2 cellular contexts compared by ENCODE assay signal in the genomic region with DNA sequence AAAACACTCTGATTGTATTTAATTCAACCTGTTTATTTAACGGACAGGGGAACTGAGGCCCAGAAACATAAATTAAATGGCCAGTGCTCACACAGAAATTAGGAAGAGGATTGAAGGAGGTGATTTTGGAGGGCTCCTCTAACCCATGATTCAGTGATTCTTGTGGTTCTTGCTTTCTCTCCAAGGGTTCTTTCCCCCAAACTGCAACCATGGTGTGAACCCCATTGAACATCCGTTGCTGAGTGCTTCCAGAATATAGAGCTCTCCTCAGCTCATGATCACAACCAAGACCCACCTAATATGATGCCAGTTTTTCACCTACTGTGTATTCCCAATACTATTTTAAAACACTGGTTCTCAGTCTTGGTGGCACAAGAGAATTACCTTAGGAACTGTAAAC.
TF ChIP-seq lines count a peak whose summit lies in the region.

No MANE protein-coding gene starts in this region.

TF ChIP-seq in liver, 16 proteins besides CTCF, POLR2A, EP300 and RAD21 (continued from another document):
- TF ChIP-seq, protein P1, sequence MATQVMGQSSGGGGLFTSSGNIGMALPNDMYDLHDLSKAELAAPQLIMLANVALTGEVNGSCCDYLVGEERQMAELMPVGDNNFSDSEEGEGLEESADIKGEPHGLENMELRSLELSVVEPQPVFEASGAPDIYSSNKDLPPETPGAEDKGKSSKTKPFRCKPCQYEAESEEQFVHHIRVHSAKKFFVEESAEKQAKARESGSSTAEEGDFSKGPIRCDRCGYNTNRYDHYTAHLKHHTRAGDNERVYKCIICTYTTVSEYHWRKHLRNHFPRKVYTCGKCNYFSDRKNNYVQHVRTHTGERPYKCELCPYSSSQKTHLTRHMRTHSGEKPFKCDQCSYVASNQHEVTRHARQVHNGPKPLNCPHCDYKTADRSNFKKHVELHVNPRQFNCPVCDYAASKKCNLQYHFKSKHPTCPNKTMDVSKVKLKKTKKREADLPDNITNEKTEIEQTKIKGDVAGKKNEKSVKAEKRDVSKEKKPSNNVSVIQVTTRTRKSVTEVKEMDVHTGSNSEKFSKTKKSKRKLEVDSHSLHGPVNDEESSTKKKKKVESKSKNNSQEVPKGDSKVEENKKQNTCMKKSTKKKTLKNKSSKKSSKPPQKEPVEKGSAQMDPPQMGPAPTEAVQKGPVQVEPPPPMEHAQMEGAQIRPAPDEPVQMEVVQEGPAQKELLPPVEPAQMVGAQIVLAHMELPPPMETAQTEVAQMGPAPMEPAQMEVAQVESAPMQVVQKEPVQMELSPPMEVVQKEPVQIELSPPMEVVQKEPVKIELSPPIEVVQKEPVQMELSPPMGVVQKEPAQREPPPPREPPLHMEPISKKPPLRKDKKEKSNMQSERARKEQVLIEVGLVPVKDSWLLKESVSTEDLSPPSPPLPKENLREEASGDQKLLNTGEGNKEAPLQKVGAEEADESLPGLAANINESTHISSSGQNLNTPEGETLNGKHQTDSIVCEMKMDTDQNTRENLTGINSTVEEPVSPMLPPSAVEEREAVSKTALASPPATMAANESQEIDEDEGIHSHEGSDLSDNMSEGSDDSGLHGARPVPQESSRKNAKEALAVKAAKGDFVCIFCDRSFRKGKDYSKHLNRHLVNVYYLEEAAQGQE (IDR thresholded peaks at IDR 0.05): no peak
- TF ChIP-seq RXRA (IDR thresholded peaks at IDR 0.05): no peak
- TF ChIP-seq TAF1 (conservative IDR thresholded peaks at IDR 0.05): no peak
- TF ChIP-seq HNF4A (conservative IDR thresholded peaks at IDR 0.05): no peak
- no peak for TF ChIP-seq FOXA2 (IDR thresholded peaks at IDR 0.05)
- TF ChIP-seq YY1 (IDR thresholded peaks at IDR 0.05): no peak
- TF ChIP-seq, protein P2, sequence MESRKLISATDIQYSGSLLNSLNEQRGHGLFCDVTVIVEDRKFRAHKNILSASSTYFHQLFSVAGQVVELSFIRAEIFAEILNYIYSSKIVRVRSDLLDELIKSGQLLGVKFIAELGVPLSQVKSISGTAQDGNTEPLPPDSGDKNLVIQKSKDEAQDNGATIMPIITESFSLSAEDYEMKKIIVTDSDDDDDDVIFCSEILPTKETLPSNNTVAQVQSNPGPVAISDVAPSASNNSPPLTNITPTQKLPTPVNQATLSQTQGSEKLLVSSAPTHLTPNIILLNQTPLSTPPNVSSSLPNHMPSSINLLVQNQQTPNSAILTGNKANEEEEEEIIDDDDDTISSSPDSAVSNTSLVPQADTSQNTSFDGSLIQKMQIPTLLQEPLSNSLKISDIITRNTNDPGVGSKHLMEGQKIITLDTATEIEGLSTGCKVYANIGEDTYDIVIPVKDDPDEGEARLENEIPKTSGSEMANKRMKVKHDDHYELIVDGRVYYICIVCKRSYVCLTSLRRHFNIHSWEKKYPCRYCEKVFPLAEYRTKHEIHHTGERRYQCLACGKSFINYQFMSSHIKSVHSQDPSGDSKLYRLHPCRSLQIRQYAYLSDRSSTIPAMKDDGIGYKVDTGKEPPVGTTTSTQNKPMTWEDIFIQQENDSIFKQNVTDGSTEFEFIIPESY (IDR thresholded peaks at IDR 0.05): no peak
- no peak for TF ChIP-seq JUND (IDR thresholded peaks at IDR 0.05)
- TF ChIP-seq ATF3 (IDR thresholded peaks at IDR 0.05): no peak
- TF ChIP-seq SP1 (IDR thresholded peaks at IDR 0.05): no peak
- TF ChIP-seq HNF4G (IDR thresholded peaks at IDR 0.05): no peak
- no peak for TF ChIP-seq FOXA1 (IDR thresholded peaks at IDR 0.05)

TF ChIP-seq in HepG2, 621 proteins besides CTCF, POLR2A, EP300 and RAD21 (continued from another document):
- TF ChIP-seq PATZ1 (CRISPR knock-in tag; IDR thresholded peaks at IDR 0.05): no peak
- no peak for TF ChIP-seq PRMT3 (CRISPR knock-in tag; IDR thresholded peaks at IDR 0.05; ENCODE audit: borderline replicate concordance, low read depth)
- TF ChIP-seq, protein P3, sequence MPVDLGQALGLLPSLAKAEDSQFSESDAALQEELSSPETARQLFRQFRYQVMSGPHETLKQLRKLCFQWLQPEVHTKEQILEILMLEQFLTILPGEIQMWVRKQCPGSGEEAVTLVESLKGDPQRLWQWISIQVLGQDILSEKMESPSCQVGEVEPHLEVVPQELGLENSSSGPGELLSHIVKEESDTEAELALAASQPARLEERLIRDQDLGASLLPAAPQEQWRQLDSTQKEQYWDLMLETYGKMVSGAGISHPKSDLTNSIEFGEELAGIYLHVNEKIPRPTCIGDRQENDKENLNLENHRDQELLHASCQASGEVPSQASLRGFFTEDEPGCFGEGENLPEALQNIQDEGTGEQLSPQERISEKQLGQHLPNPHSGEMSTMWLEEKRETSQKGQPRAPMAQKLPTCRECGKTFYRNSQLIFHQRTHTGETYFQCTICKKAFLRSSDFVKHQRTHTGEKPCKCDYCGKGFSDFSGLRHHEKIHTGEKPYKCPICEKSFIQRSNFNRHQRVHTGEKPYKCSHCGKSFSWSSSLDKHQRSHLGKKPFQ (CRISPR knock-in tag; IDR thresholded peaks at IDR 0.05; ENCODE audit: insufficient replicate concordance): no peak
- TF ChIP-seq GMEB1 (CRISPR knock-in tag; IDR thresholded peaks at IDR 0.05; ENCODE audit: borderline replicate concordance): no peak
- TF ChIP-seq ZNF772 (CRISPR knock-in tag; IDR thresholded peaks at IDR 0.05): no peak
- no peak for TF ChIP-seq TBX2 (CRISPR knock-in tag; IDR thresholded peaks at IDR 0.05; ENCODE audit: borderline replicate concordance)
- TF ChIP-seq TBP (CRISPR knock-in tag; IDR thresholded peaks at IDR 0.05): no peak
- TF ChIP-seq ZNF224 (CRISPR knock-in tag; IDR thresholded peaks at IDR 0.05): no peak
- TF ChIP-seq RFX5 (IDR thresholded peaks at IDR 0.05; ENCODE audit: low read depth, low read length): no peak
- no peak for TF ChIP-seq NAIF1 (CRISPR knock-in tag; IDR thresholded peaks at IDR 0.05; ENCODE audit: borderline replicate concordance)
- TF ChIP-seq ZNF576 (CRISPR knock-in tag; IDR thresholded peaks at IDR 0.05): no peak
- TF ChIP-seq ARHGAP35 (CRISPR knock-in tag; IDR thresholded peaks at IDR 0.05; ENCODE audit: borderline replicate concordance): no peak
